ENCODE assay signal across 8 cellular contexts in the genomic region with DNA sequence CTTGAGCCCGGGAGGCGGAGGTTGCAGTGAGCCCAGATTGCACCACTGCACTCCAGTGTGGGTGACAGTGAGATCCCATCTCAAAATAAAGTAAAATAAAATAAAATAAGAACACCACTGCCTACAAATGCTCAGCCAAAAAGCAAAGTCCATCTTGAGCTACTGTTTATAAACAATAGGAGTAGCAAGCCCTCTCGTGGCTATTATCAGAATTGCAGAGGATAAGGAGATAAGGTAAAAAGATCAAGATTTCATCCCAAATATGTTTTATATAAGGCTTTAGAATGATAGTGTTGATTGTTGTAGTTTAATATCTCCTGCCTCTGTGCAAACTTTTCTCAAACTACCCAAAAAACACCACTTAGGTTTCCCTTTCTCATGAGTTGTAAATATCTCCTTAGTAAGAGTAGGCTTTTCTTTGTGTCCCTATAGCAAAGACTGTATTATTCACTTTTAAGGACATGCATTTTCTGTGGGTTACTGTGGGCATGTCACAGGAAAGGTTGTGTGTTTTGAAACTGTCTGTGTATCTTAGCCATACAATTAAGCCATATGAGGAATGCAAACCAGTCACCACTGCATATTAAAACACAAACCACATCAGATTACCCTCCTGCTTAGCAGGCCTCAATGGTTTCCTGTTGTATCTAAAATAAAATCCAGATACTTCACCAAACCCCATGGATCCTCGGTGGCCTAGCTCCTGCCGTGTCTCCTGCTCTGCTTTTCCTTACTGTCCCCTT. TPM values are rescaled to one million over a fixed set of nuclear protein-coding genes. Genes with fewer than 3 reads are reported as not detected.
A peak's percentile ranks its signal among the peaks of the same experiment; 100 is the strongest.
DNase-seq lines count a peak whose midpoint lies in the region; ATAC-seq and TF ChIP-seq lines count a peak whose summit lies in the region.

No MANE protein-coding gene starts in this region.

- H3K27me3 ChIP-seq in GM23338 (ENCODE audit: insufficient read depth), result no peaks in the 10 kb centered on the region

- H3K9me3 Mint-ChIP-seq in GM23338 (peaks cover 27% of the 10 kb centered on the region), chondrocyte (ENCODE audit: low read depth) (peaks cover 12% of the 10 kb centered on the region)

- H3F3A ChIP-seq in GM23338 (replicated peaks; ENCODE audit: low read depth), result no peaks in the 10 kb centered on the region

- H3K9me2 ChIP-seq in GM23338 (ENCODE audit: insufficient read depth), result no peaks in the 10 kb centered on the region

- H3K27ac Mint-ChIP-seq in GM23338 (no peak overlapping the region), chondrocyte (ENCODE audit: unreplicated experiment) (no peak overlapping the region)

- H4K20me1 ChIP-seq in GM23338 (replicated peaks; ENCODE audit: insufficient read depth), result no peaks in the 10 kb centered on the region

- peak; percentile 39; the same call in 2 of the 3 replicates for ATAC-seq in GM23338

- peak; percentile 22 for DNase-seq in DMS79 treated with DMSO at 0.1 percent for 48 hours (lab: John Stamatoyannopoulos, UW)
- DNase-seq in DMS79 (lab: John Stamatoyannopoulos, UW), result no peak
- DNase-seq in GM23338 (ENCODE audit: low spot score), result peak; percentile 85
- peak; percentile 12 for DNase-seq in NCI-H774 (lab: John Stamatoyannopoulos, UW)
- DNase-seq in chondrocyte (ENCODE audit: low spot score), result no peak
- DNase-seq in medulla oblongata (ENCODE audit: extremely low spot score), result peak; percentile 46
- DNase-seq in stimulated activated CD8-positive, alpha-beta memory T cell treated with anti-CD3 and anti-CD28 coated beads, Interleukin-4, amount 100 ng/mL, for 48 hours, result no peak
- DNase-seq in NCI-H187 treated with DMSO at 0.1 percent for 48 hours (lab: John Stamatoyannopoulos, UW), result no peak

- H3K36me3 ChIP-seq in GM23338 (ENCODE audit: insufficient read depth), result no peaks in the 10 kb centered on the region

- H3K79me2 ChIP-seq in GM23338 (replicated peaks; ENCODE audit: insufficient read depth), result no peaks in the 10 kb centered on the region

- H3K27me3 Mint-ChIP-seq in GM23338 (ENCODE audit: insufficient read depth, low read depth, poor library complexity) (peaks cover 3% of the 10 kb centered on the region), chondrocyte (ENCODE audit: low read depth) (no peaks in the 10 kb centered on the region)

- TF ChIP-seq CTCF in GM23338 (conservative IDR thresholded peaks at IDR 0.05; ENCODE audit: low read depth in 2 of 2) (peak; percentile 68 to 87), chondrocyte (IDR thresholded peaks at IDR 0.05) (peak; percentile 86)

- peaks cover 3% of the 10 kb centered on the region; the same call in 1 of the 3 replicates for H3K4me1 Mint-ChIP-seq in GM23338
- peaks cover 4% of the 10 kb centered on the region for H3K4me1 Mint-ChIP-seq in chondrocyte (ENCODE audit: low read depth)

- no peak overlapping the region for H2AFZ ChIP-seq in GM23338

- H3K4me3 ChIP-seq in GM23338, result no peak overlapping the region

- H3K27ac ChIP-seq in GM23338 (ENCODE audit: low read depth), result no peak overlapping the region

- H3K4me2 ChIP-seq in GM23338, result no peak overlapping the region

- H3K4me3 Mint-ChIP-seq in GM23338 (no peak overlapping the region), chondrocyte (ENCODE audit: unreplicated experiment) (no peak overlapping the region)

- peaks cover 37% of the 10 kb centered on the region for H3K36me3 Mint-ChIP-seq in GM23338 (ENCODE audit: low read depth)
- no peaks in the 10 kb centered on the region for H3K36me3 Mint-ChIP-seq in chondrocyte (ENCODE audit: low read depth)

- no peaks in the 10 kb centered on the region; the same call in 1 of the 2 replicates for H3K4me1 ChIP-seq in GM23338 (ENCODE audit: insufficient read depth)

TF ChIP-seq in GM23338, 12 proteins besides CTCF, POLR2A, EP300 and RAD21 (continues in another document):
- TF ChIP-seq POLR2AphosphoS5 (IDR thresholded peaks at IDR 0.05; ENCODE audit: low read depth) (no peak), ZNF114 (CRISPR knock-in tag; IDR thresholded peaks at IDR 0.05) (no peak), ZNF331 (CRISPR knock-in tag; IDR thresholded peaks at IDR 0.05; ENCODE audit: low read depth) (no peak), REST (IDR thresholded peaks at IDR 0.05; ENCODE audit: unreplicated experiment) (no peak), STAT1 (IDR thresholded peaks at IDR 0.05; ENCODE audit: unreplicated experiment) (no peak), ETS1 (IDR thresholded peaks at IDR 0.05) (no peak), EZH2 (IDR thresholded peaks at IDR 0.05; ENCODE audit: low read depth, unreplicated experiment) (no peak)

RNA-seq across cellular contexts. Expression of gene CKS2, which starts 31.8 kb away (rescaled TPM):
- total RNA-seq in GM23338 (2014; rRNA removed; shearing (Covaris generic)), result 344 and 512 TPM in 2 replicates
- polyA plus RNA-seq in GM23338 (2016; fragmentation: Nextera tagmentation; extraction: Ambion mirVana), result 1,783 and 1,909 TPM in 2 replicates
- 22.6 to 24.5 TPM (median 24.0 TPM) in 3 replicates for total RNA-seq in chondrocyte

RNA-seq across cellular contexts. Expression of gene SECISBP2, which starts 39.1 kb away (rescaled TPM):
- 86.8 and 88.1 TPM in 2 replicates for total RNA-seq in GM23338 (2014; rRNA removed; shearing (Covaris generic))
- polyA plus RNA-seq in GM23338 (2016; fragmentation: Nextera tagmentation; extraction: Ambion mirVana), result 71.3 and 77.7 TPM in 2 replicates
- 15.1 to 20.7 TPM (median 16.0 TPM) in 3 replicates for total RNA-seq in chondrocyte

Comparison
In these comparisons a context has a peak if more than half of its experiments do, and no peak if none do; other contexts are left out.
1. DNase-seq: peak in DMS79 treated with DMSO at 0.1 percent for 48 hours (single experiment), GM23338 (single experiment), NCI-H774 (single experiment) and medulla oblongata (single experiment); none in DMS79 (single experiment), chondrocyte (single experiment), stimulated activated CD8-positive, alpha-beta memory T cell treated with anti-CD3 and anti-CD28 coated beads, Interleukin-4, amount 100 ng/mL, for 48 hours (single experiment) and NCI-H187 treated with DMSO at 0.1 percent for 48 hours (single experiment).
2. RNA of gene CKS2, which starts 31.8 kb away (total RNA-seq): 344 to 512 TPM in GM23338; 22.6 to 24.5 TPM in chondrocyte; every median in the first group is over 10 times any median in the second.